2 cellular contexts compared by ENCODE assay signal in the genomic region with DNA sequence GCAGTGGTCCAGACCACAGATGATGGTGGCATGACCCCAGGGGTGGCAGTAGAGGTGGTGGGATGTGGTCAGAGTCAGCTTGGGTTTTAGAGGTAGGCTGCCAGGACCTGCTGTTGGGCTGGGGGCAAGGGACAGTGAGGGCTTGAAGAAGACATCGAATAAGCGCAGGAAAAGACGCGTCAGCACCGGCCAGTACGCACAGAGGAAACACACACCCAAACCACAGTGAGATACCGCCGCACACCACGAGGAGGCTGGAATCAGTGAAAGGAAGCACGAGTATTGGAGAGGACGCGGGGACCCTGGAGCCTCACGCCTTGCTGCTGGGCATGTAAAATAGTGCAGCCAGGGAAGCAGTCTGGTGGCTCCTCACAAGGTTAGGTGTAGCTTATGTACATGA.
TF ChIP-seq lines count a peak whose summit lies in the region.

No MANE protein-coding gene starts in this region.

TF ChIP-seq in SK-N-SH, 30 proteins besides CTCF, POLR2A, EP300 and RAD21 (continued from another document):
- no peak for TF ChIP-seq RCOR1 (IDR thresholded peaks at IDR 0.05; ENCODE audit: low read length)

TF ChIP-seq in SK-N-SH treated with all-trans-retinoic acid at 6 μM for 48 hours, 23 proteins besides CTCF, POLR2A, EP300 and RAD21:
- TF ChIP-seq, protein P1, sequence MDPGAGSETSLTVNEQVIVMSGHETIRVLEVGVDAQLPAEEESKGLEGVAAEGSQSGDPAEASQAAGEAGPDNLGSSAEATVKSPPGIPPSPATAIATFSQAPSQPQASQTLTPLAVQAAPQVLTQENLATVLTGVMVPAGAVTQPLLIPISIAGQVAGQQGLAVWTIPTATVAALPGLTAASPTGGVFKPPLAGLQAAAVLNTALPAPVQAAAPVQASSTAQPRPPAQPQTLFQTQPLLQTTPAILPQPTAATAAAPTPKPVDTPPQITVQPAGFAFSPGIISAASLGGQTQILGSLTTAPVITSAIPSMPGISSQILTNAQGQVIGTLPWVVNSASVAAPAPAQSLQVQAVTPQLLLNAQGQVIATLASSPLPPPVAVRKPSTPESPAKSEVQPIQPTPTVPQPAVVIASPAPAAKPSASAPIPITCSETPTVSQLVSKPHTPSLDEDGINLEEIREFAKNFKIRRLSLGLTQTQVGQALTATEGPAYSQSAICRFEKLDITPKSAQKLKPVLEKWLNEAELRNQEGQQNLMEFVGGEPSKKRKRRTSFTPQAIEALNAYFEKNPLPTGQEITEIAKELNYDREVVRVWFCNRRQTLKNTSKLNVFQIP (CRISPR knock-in tag; IDR thresholded peaks at IDR 0.05; ENCODE audit: borderline replicate concordance, low read depth), result no peak
- TF ChIP-seq OSR1 (CRISPR knock-in tag; IDR thresholded peaks at IDR 0.05) (no peak), ZFP3 (CRISPR knock-in tag; IDR thresholded peaks at IDR 0.05) (no peak), SNAI2 (CRISPR knock-in tag; IDR thresholded peaks at IDR 0.05) (no peak), RARB (CRISPR knock-in tag; IDR thresholded peaks at IDR 0.05) (no peak), ESRRG (CRISPR knock-in tag; IDR thresholded peaks at IDR 0.05) (no peak), BACH2 (CRISPR knock-in tag; IDR thresholded peaks at IDR 0.05; ENCODE audit: borderline replicate concordance) (no peak), TCF4 (CRISPR knock-in tag; IDR thresholded peaks at IDR 0.05; ENCODE audit: borderline replicate concordance) (no peak), ZFP30 (CRISPR knock-in tag; IDR thresholded peaks at IDR 0.05) (no peak), CSDC2 (CRISPR knock-in tag; IDR thresholded peaks at IDR 0.05) (no peak)
- TF ChIP-seq, protein P2, sequence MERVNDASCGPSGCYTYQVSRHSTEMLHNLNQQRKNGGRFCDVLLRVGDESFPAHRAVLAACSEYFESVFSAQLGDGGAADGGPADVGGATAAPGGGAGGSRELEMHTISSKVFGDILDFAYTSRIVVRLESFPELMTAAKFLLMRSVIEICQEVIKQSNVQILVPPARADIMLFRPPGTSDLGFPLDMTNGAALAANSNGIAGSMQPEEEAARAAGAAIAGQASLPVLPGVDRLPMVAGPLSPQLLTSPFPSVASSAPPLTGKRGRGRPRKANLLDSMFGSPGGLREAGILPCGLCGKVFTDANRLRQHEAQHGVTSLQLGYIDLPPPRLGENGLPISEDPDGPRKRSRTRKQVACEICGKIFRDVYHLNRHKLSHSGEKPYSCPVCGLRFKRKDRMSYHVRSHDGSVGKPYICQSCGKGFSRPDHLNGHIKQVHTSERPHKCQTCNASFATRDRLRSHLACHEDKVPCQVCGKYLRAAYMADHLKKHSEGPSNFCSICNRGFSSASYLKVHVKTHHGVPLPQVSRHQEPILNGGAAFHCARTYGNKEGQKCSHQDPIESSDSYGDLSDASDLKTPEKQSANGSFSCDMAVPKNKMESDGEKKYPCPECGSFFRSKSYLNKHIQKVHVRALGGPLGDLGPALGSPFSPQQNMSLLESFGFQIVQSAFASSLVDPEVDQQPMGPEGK (CRISPR knock-in tag; IDR thresholded peaks at IDR 0.05; ENCODE audit: borderline replicate concordance), result no peak
- TF ChIP-seq, protein P3, sequence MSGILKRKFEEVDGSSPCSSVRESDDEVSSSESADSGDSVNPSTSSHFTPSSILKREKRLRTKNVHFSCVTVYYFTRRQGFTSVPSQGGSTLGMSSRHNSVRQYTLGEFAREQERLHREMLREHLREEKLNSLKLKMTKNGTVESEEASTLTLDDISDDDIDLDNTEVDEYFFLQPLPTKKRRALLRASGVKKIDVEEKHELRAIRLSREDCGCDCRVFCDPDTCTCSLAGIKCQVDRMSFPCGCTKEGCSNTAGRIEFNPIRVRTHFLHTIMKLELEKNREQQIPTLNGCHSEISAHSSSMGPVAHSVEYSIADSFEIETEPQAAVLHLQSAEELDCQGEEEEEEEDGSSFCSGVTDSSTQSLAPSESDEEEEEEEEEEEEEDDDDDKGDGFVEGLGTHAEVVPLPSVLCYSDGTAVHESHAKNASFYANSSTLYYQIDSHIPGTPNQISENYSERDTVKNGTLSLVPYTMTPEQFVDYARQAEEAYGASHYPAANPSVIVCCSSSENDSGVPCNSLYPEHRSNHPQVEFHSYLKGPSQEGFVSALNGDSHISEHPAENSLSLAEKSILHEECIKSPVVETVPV (CRISPR knock-in tag; IDR thresholded peaks at IDR 0.05), result no peak
